8 cellular contexts compared by ENCODE assay signal in genomic region chrX:40177489-40177888, GRCh38.
DNase-seq lines count a peak whose midpoint lies in the region; ATAC-seq and TF ChIP-seq lines count a peak whose summit lies in the region.

No MANE protein-coding gene starts in this region.

- peaks cover 22% of the 10 kb centered on the region for H3F3A ChIP-seq in SU-DHL-6 (ENCODE audit: insufficient read depth)

- H3K27me3 ChIP-seq in SU-DHL-6 (ENCODE audit: low read length) (no peaks in the 10 kb centered on the region), iPS-15b (ENCODE audit: control insufficient read depth, insufficient read depth, low read length) (peaks cover 17% of the 10 kb centered on the region), stomach (peaks cover 0 to 36% (median 3%) of the 10 kb centered on the region in 3 donors)

- TF ChIP-seq POLR2A in stomach (IDR thresholded peaks at IDR 0.05): no peak

- no peak overlapping the region for H2AFZ ChIP-seq in SU-DHL-6 (ENCODE audit: low read depth, low read length, severe bottlenecking)

- H3K9ac ChIP-seq in SU-DHL-6 (ENCODE audit: low read length) (peak overlapping the region; percentile 86), iPS-15b (ENCODE audit: low read depth, low read length) (peak overlapping the region; percentile 2)

- TF ChIP-seq EP300 in stomach (IDR thresholded peaks at IDR 0.05): no peak

- WGBS in stomach, 5 donors: 49 to 81% (median 59%) methylated on average over 2 of the region's 2 CpGs

- TF ChIP-seq CTCF in SU-DHL-6 (IDR thresholded peaks at IDR 0.05; ENCODE audit: insufficient read depth, low read length, poor library complexity, severe bottlenecking) (no peak), stomach (IDR thresholded peaks at IDR 0.05) (no peak)

- H3K27ac Mint-ChIP-seq in T-helper 1 cell treated with Interleukin-12 subunit alpha and Interleukin-12 subunit beta and Interleukin-4 antibody, amounts not matched to agents 30 μg/mL and 1 μg/mL, for 36 hours: peak overlapping the region; percentile 88

- H3K36me3 ChIP-seq in SU-DHL-6 (ENCODE audit: low read length): no peaks in the 10 kb centered on the region
- no peaks in the 10 kb centered on the region for H3K36me3 ChIP-seq in iPS-15b (ENCODE audit: control insufficient read depth, insufficient read depth, low read length)
- no peaks in the 10 kb centered on the region for H3K36me3 ChIP-seq in stomach

- no peaks in the 10 kb centered on the region for H3K9me3 Mint-ChIP-seq in T-helper 1 cell treated with Interleukin-12 subunit alpha and Interleukin-12 subunit beta and Interleukin-4 antibody, amounts not matched to agents 30 μg/mL and 1 μg/mL, for 36 hours

- H3K9me2 ChIP-seq in SU-DHL-6 (replicated peaks; ENCODE audit: insufficient read depth, low read length): no peaks in the 10 kb centered on the region

- peak overlapping the region; percentile 83 for H3K4me2 ChIP-seq in SU-DHL-6 (ENCODE audit: low read depth, low read length, poor library complexity, severe bottlenecking)

- H3K4me1 ChIP-seq in iPS-15b (ENCODE audit: control insufficient read depth, insufficient read depth, low read length) (peaks cover 16% of the 10 kb centered on the region), stomach (peaks cover 12 to 43% (median 20%) of the 10 kb centered on the region in 4 donors)

- peak overlapping the region; percentile 58 for H3K4me3 ChIP-seq in SU-DHL-6 (ENCODE audit: insufficient read depth, low read length, poor library complexity, severe bottlenecking)
- peak overlapping the region; percentile 36 for H3K4me3 ChIP-seq in iPS-15b (ENCODE audit: low read depth, low read length)
- H3K4me3 ChIP-seq in stomach: peak overlapping the region in 3 of 4 donors; percentile 46 to 57 (median 49)

- peak overlapping the region; percentile 73 for H3K4me3 Mint-ChIP-seq in T-helper 1 cell treated with Interleukin-12 subunit alpha and Interleukin-12 subunit beta and Interleukin-4 antibody, amounts not matched to agents 30 μg/mL and 1 μg/mL, for 36 hours

- DNase-seq in T-helper 1 cell: no peak
- no peak for DNase-seq in stomach
- DNase-seq in NCI-H146 treated with DMSO at 0.1 percent for 48 hours (lab: John Stamatoyannopoulos, UW; ENCODE audit: unreplicated experiment): no peak
- DNase-seq in stimulated activated CD4-positive, alpha-beta T cell treated with anti-CD3 and anti-CD28 coated beads, Interleukin-12 subunit alpha, Interleukin-12 subunit beta, amount 100 ng/mL, for 4 hours: no peak

- no peaks in the 10 kb centered on the region for H4K20me1 ChIP-seq in SU-DHL-6 (ENCODE audit: low read depth, low read length)

- H3K27ac ChIP-seq in SU-DHL-6 (ENCODE audit: low read depth, low read length) (peak overlapping the region; percentile 91), stomach (peak overlapping the region; percentile 96 to 99 (median 98))

- no peak for ATAC-seq in HG02678 (IDR thresholded peaks at IDR 0.05; ENCODE audit: unreplicated experiment)

- no peaks in the 10 kb centered on the region for H3K79me2 ChIP-seq in SU-DHL-6 (ENCODE audit: insufficient read depth, low read length)

- no peaks in the 10 kb centered on the region for H3K36me3 Mint-ChIP-seq in T-helper 1 cell treated with Interleukin-12 subunit alpha and Interleukin-12 subunit beta and Interleukin-4 antibody, amounts not matched to agents 30 μg/mL and 1 μg/mL, for 36 hours (ENCODE audit: low read depth)

- H3K27me3 Mint-ChIP-seq in T-helper 1 cell treated with Interleukin-12 subunit alpha and Interleukin-12 subunit beta and Interleukin-4 antibody, amounts not matched to agents 30 μg/mL and 1 μg/mL, for 36 hours (ENCODE audit: low read depth): no peaks in the 10 kb centered on the region

- H3K9me3 ChIP-seq in SU-DHL-6 (ENCODE audit: insufficient read depth, low read length) (no peaks in the 10 kb centered on the region), iPS-15b (ENCODE audit: control insufficient read depth, insufficient read depth, low read length) (no peaks in the 10 kb centered on the region), stomach (peaks cover 0 to 23% (median 2%) of the 10 kb centered on the region in 4 donors)

- peaks cover 25% of the 10 kb centered on the region for H3K4me1 Mint-ChIP-seq in T-helper 1 cell treated with Interleukin-12 subunit alpha and Interleukin-12 subunit beta and Interleukin-4 antibody, amounts not matched to agents 30 μg/mL and 1 μg/mL, for 36 hours (ENCODE audit: low read depth)

- intact Hi-C loops in stomach (cut with DNase I; ENCODE audit: low total_unique reads): no loop called here
